Comparison of ENCODE assay signal across 1 cellular context in the genomic region with DNA sequence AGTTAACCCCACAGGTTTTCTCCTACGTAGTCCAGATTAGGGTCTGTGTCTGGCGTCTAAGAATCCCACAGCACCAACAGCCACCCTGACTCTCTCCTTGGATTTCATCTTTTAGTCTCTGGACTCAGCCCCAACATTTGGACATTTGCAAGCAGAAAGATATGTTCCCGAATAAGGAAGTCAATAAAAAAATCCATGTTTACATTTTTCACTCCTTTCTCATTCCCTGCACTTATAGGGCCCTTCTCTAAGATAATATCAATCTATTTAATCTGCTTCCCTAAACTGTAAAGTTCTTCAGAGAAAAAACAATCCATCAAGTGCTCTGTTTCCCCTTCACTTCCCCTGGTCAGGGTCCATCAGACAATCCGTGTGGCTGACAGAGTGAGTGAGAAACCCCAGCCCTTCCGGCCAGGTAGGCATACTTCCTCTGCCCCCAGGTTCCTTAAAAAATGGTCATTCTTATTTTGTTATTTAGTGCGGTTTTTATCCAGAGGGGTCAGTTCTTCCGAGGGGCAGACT.
TF ChIP-seq lines count a peak whose summit lies in the region.

No MANE protein-coding gene starts in this region.

TF ChIP-seq in IMR-90, 13 proteins besides CTCF, POLR2A, EP300 and RAD21:
- no peak for TF ChIP-seq RFX5 (IDR thresholded peaks at IDR 0.05; ENCODE audit: low read depth, low read length)
- no peak for TF ChIP-seq SMC3 (IDR thresholded peaks at IDR 0.05; ENCODE audit: low read depth, low read length)
- TF ChIP-seq RCOR1 (IDR thresholded peaks at IDR 0.05; ENCODE audit: insufficient replicate concordance, low read length), result no peak
- no peak for TF ChIP-seq MAZ (IDR thresholded peaks at IDR 0.05; ENCODE audit: borderline replicate concordance, low read depth, low read length)
- no peak for TF ChIP-seq FOS (IDR thresholded peaks at IDR 0.05; ENCODE audit: low read depth, low read length)
- TF ChIP-seq MAFK (IDR thresholded peaks at IDR 0.05; ENCODE audit: low read depth, low read length), result no peak
- TF ChIP-seq, protein P1, sequence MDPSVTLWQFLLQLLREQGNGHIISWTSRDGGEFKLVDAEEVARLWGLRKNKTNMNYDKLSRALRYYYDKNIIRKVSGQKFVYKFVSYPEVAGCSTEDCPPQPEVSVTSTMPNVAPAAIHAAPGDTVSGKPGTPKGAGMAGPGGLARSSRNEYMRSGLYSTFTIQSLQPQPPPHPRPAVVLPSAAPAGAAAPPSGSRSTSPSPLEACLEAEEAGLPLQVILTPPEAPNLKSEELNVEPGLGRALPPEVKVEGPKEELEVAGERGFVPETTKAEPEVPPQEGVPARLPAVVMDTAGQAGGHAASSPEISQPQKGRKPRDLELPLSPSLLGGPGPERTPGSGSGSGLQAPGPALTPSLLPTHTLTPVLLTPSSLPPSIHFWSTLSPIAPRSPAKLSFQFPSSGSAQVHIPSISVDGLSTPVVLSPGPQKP (IDR thresholded peaks at IDR 0.05; ENCODE audit: borderline replicate concordance, low read depth, low read length), result no peak
- TF ChIP-seq, protein P2, sequence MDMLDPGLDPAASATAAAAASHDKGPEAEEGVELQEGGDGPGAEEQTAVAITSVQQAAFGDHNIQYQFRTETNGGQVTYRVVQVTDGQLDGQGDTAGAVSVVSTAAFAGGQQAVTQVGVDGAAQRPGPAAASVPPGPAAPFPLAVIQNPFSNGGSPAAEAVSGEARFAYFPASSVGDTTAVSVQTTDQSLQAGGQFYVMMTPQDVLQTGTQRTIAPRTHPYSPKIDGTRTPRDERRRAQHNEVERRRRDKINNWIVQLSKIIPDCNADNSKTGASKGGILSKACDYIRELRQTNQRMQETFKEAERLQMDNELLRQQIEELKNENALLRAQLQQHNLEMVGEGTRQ (IDR thresholded peaks at IDR 0.05; ENCODE audit: low read depth, low read length), result no peak
